In the genomic region with DNA sequence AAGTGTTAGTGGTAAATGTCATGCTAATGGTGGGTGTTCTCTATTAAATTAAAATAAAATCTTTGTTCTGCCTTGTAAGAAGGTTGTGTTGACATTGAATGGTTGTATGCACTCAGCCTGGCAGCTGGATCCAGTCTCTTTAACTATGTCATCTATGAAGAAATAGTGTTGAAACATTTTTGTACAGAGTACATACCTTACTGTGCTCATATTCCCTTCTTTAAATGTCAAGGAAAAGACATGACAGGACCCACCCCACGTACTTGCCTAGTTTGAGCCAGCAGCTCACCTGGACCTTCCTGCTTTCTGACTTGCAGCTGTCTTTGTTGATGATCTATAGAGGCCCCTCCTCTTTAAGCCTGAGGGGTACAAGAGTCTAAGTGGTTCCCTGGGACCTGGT, we compare ENCODE assay signal across 28 cellular contexts.
DNase-seq lines count a peak whose midpoint lies in the region; ATAC-seq and TF ChIP-seq lines count a peak whose summit lies in the region.
"Had no signal": no experiment of that assay in that cellular context is flagged by ENCODE, and none has a peak within 500 bp of the region (broad histone marks: within the 10 kb centered on the region; RNA-seq: fewer than 3 reads in every experiment).

No MANE protein-coding gene starts in this region.

- intact Hi-C loops in prostate gland (cut with DNase I): no loop called here

- no peak for TF ChIP-seq CTCF in choroid plexus epithelial cell (conservative IDR thresholded peaks at IDR 0.05; ENCODE audit: low read depth, low read length)
- no peak for TF ChIP-seq CTCF in fibroblast of villous mesenchyme (IDR thresholded peaks at IDR 0.05; ENCODE audit: insufficient read depth, low read depth, low read length)
- no peak for TF ChIP-seq CTCF in prostate gland (IDR thresholded peaks at IDR 0.05)

- H3K27ac ChIP-seq in prostate gland: peak overlapping the region in 1 of 2 donors; percentile 20
- H3K27ac ChIP-seq: GM23248, SK-N-MC had no signal

- H3K4me1 Mint-ChIP-seq in T-cell: peaks cover 0 to 2% (median 0%) of the 10 kb centered on the region in 3 donors

- H3K27ac Mint-ChIP-seq in T-cell: no peak overlapping the region
- H3K27ac Mint-ChIP-seq: CD8-positive, alpha-beta T cell had no signal

- no peaks in the 10 kb centered on the region for H3K27me3 Mint-ChIP-seq in T-cell

- DNase-seq in choroid plexus epithelial cell (ENCODE audit: low read depth) (peak; percentile 35), fibroblast of villous mesenchyme (ENCODE audit: low read depth) (peak; percentile 52), prostate gland (ENCODE audit: low spot score) (peak; percentile 61), ureter (ENCODE audit: low spot score) (peak; percentile 22), T-cell (no peak), CD1c-positive myeloid dendritic cell (ENCODE audit: extremely low spot score) (no peak)
- DNase-seq: C1 segment of cervical spinal cord; CD8-positive, alpha-beta T cell; DMS 273 treated with DMSO at 0.1 percent for 48 hours; DMS79; EL; GDM1; GM23248; H7; Karpas-422; MV-4-11; NCI-H1105; NCI-H1436 treated with DMSO at 0.1 percent for 48 hours; NCI-H1930; NCI-H2107; NCI-H446; NCI-H524 treated with DMSO at 0.1 percent for 48 hours; SIG-M5 had no signal

- ATAC-seq in T-cell (replicated peaks in 1 of 4) (no peak), HG03108 (IDR thresholded peaks at IDR 0.05; ENCODE audit: unreplicated experiment) (no peak)
- ATAC-seq: CD8-positive, alpha-beta T cell; GM12878; HepG2; Panc1 had no signal

- H3K36me3 Mint-ChIP-seq in T-cell: peaks cover 4% of the 10 kb centered on the region
- H3K36me3 Mint-ChIP-seq: CD8-positive, alpha-beta T cell had no signal

- H3K27me3 ChIP-seq in prostate gland (replicated peaks; ENCODE audit: insufficient read depth): no peaks in the 10 kb centered on the region

- H3K4me1 ChIP-seq in prostate gland (replicated peaks): peaks cover 2% of the 10 kb centered on the region

- CTCF ChIA-PET in T-cell (lab: Charles Lee): no interaction called here

- H3K36me3 ChIP-seq in prostate gland: no peaks in the 10 kb centered on the region

- H3K9me3 Mint-ChIP-seq in T-cell: peaks cover 0 to 6% (median 4%) of the 10 kb centered on the region in 3 donors

- POLR2A ChIA-PET in T-cell (lab: Charles Lee): no interaction called here

- TF ChIP-seq POLR2A in prostate gland (IDR thresholded peaks at IDR 0.05): no peak

- WGBS in prostate gland: 25% methylated on average over 1 of the region's 1 CpG

- no peak overlapping the region for H3K4me3 Mint-ChIP-seq in T-cell
- H3K4me3 Mint-ChIP-seq: CD8-positive, alpha-beta T cell had no signal

- H3K4me3 ChIP-seq in choroid plexus epithelial cell (ENCODE audit: low read depth, low read length): no peak overlapping the region
- no peak overlapping the region for H3K4me3 ChIP-seq in fibroblast of villous mesenchyme (ENCODE audit: low read depth, low read length)
- no peak overlapping the region for H3K4me3 ChIP-seq in prostate gland
- H3K4me3 ChIP-seq: GM12878, GM23248, SK-N-MC had no signal

- H3K9me3 ChIP-seq in prostate gland: no peaks in the 10 kb centered on the region

Comparison
In these comparisons a context has a peak if more than half of its experiments do, and no peak if none do; other contexts are left out.
1. DNase-seq: peak in choroid plexus epithelial cell (single experiment), fibroblast of villous mesenchyme (single experiment), prostate gland (single experiment) and ureter (single experiment); none in T-cell (0 of 34) and CD1c-positive myeloid dendritic cell (single experiment).